In genomic region chr2:120287183-120288015, GRCh38 we compare ENCODE assay signal across 2 cellular contexts.
A peak's percentile ranks its signal among the peaks of the same experiment; 100 is the strongest.
TF ChIP-seq lines count a peak whose summit lies in the region.

No MANE protein-coding gene starts in this region.

TF ChIP-seq in A549, 52 proteins besides CTCF, POLR2A, EP300 and RAD21 (continued from another document):
- TF ChIP-seq E2F6 (IDR thresholded peaks at IDR 0.05; ENCODE audit: borderline replicate concordance, low read depth), result peak; percentile 54; the same call in 1 of the 2 replicates
- TF ChIP-seq CBX2 (IDR thresholded peaks at IDR 0.05; ENCODE audit: borderline replicate concordance, low read depth), result no peak
- TF ChIP-seq KDM1A (IDR thresholded peaks at IDR 0.05; ENCODE audit: low read depth), result no peak
- no peak for TF ChIP-seq ZFP36 (IDR thresholded peaks at IDR 0.05; ENCODE audit: borderline replicate concordance, partially characterized antibody)
- peak; percentile 88 for TF ChIP-seq MAX (IDR thresholded peaks at IDR 0.05)
- TF ChIP-seq GATA3 (IDR thresholded peaks at IDR 0.05; ENCODE audit: borderline replicate concordance), result no peak
- peak; percentile 69 for TF ChIP-seq JUNB (IDR thresholded peaks at IDR 0.05)
- no peak for TF ChIP-seq JUN (IDR thresholded peaks at IDR 0.05)
- TF ChIP-seq EHF (CRISPR knock-in tag; IDR thresholded peaks at IDR 0.05), result no peak
- TF ChIP-seq FOSL2 (IDR thresholded peaks at IDR 0.05), result peak; percentile 72
- peak; percentile 81 for TF ChIP-seq FOSL2 (CRISPR knock-in tag; IDR thresholded peaks at IDR 0.05)
- no peak for TF ChIP-seq MAFK (IDR thresholded peaks at IDR 0.05; ENCODE audit: partially characterized antibody)
- no peak for TF ChIP-seq RFX5 (IDR thresholded peaks at IDR 0.05)
- TF ChIP-seq CHD2 (IDR thresholded peaks at IDR 0.05; ENCODE audit: low read length, partially characterized antibody), result no peak

TF ChIP-seq in SK-N-SH treated with all-trans-retinoic acid at 6 μM for 48 hours, 23 proteins besides CTCF, POLR2A, EP300 and RAD21 (continued from another document):
- no peak for TF ChIP-seq CSRNP3 (CRISPR knock-in tag; IDR thresholded peaks at IDR 0.05)
- no peak for TF ChIP-seq BACH2 (CRISPR knock-in tag; IDR thresholded peaks at IDR 0.05; ENCODE audit: borderline replicate concordance)
